In the genomic region with DNA sequence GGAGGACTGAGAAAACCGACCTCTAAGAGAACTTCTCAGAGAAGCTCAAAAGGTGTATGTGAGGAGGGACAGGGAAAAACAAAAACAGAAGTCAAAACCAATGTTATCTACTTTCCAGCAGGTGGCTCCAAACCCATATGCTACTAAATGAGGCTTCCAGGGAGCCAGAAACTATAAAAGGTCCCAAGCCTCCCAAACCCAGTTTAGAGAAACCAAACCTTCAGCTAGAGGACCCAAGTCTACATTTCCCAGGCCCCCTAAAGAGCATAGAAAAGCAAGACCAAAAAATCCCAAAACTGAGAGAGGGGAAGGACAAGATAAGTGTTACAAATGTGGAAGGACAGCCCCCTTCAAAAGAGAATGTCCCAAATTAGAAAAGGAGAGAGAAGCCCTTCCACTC, we compare ENCODE assay signal across 8 cellular contexts. TPM values are rescaled to one million over a fixed set of nuclear protein-coding genes. Genes with fewer than 3 reads are reported as not detected.
DNase-seq lines count a peak whose midpoint lies in the region; ATAC-seq and FAIRE-seq lines count a peak whose summit lies in the region.

No MANE protein-coding gene starts in this region.

- peak; percentile 49 for DNase-seq in GM03348 (ENCODE audit: low spot score)
- DNase-seq in LoVo (ENCODE audit: low spot score), result peak; percentile 39
- DNase-seq in activated CD8-positive, alpha-beta T cell treated with anti-CD3 and anti-CD28 coated beads, Interleukin-2, amount 10 ng/mL, durations not matched to agents 7 days and 5 days, result peak; percentile 22
- DNase-seq in left ventricle myocardium superior, result no peak
- no peak for DNase-seq in stimulated activated effector memory CD8-positive, alpha-beta T cell treated with anti-CD3 and anti-CD28 coated beads, Interleukin-12 subunit alpha, Interleukin-12 subunit beta, amount 100 ng/mL, for 72 hours (ENCODE audit: low spot score in 2 of 2)
- DNase-seq in NCI-H2029 treated with DMSO at 0.1 percent for 48 hours (lab: John Stamatoyannopoulos, UW), result no peak
- no peak for DNase-seq in HK-2 (ENCODE audit: unreplicated experiment)

- intact Hi-C loops in left ventricle myocardium superior (cut with micrococcal nuclease), result loop anchor here (2.0 kb wide), 1 partner anchor 32 kb away; no protein-coding TSS in a partner anchor

- no peak for ATAC-seq in activated CD8-positive, alpha-beta T cell treated with anti-CD3 and anti-CD28 coated beads, Interleukin-2, amount 10 ng/mL, durations not matched to agents 7 days and 5 days
- peak; percentile 60 for ATAC-seq in left ventricle myocardium superior
- no peak for ATAC-seq in stimulated activated effector memory CD8-positive, alpha-beta T cell treated with anti-CD3 and anti-CD28 coated beads, Interleukin-12 subunit alpha, Interleukin-12 subunit beta, amount 100 ng/mL, for 72 hours

- H3K4me3 Mint-ChIP-seq in activated CD8-positive, alpha-beta T cell treated with anti-CD3 and anti-CD28 coated beads, Interleukin-2, amount 10 ng/mL, durations not matched to agents 7 days and 5 days, result no peak overlapping the region
- no peak overlapping the region for H3K4me3 Mint-ChIP-seq in stimulated activated effector memory CD8-positive, alpha-beta T cell treated with anti-CD3 and anti-CD28 coated beads, Interleukin-12 subunit alpha, Interleukin-12 subunit beta, amount 100 ng/mL, for 72 hours

- CTCF ChIA-PET in activated CD8-positive, alpha-beta T cell treated with anti-CD3 and anti-CD28 coated beads, Interleukin-2, amount 10 ng/mL, durations not matched to agents 7 days and 5 days (lab: Charles Lee), result interaction anchor here (0.7 to 2.0 kb wide), 11 partner anchors 9 to 400 kb away, joined by 3 to 25 read pairs (median 4); partner anchors contain the start of genes DHX38 and TXNL4B

- no peaks in the 10 kb centered on the region for H3K9me3 Mint-ChIP-seq in activated CD8-positive, alpha-beta T cell treated with anti-CD3 and anti-CD28 coated beads, Interleukin-2, amount 10 ng/mL, durations not matched to agents 7 days and 5 days (ENCODE audit: insufficient read depth)
- H3K9me3 Mint-ChIP-seq in stimulated activated effector memory CD8-positive, alpha-beta T cell treated with anti-CD3 and anti-CD28 coated beads, Interleukin-12 subunit alpha, Interleukin-12 subunit beta, amount 100 ng/mL, for 72 hours, result no peaks in the 10 kb centered on the region

- H3K27ac Mint-ChIP-seq in activated CD8-positive, alpha-beta T cell treated with anti-CD3 and anti-CD28 coated beads, Interleukin-2, amount 10 ng/mL, durations not matched to agents 7 days and 5 days, result no peak overlapping the region
- H3K27ac Mint-ChIP-seq in stimulated activated effector memory CD8-positive, alpha-beta T cell treated with anti-CD3 and anti-CD28 coated beads, Interleukin-12 subunit alpha, Interleukin-12 subunit beta, amount 100 ng/mL, for 72 hours, result peak overlapping the region; percentile 13

- FAIRE-seq in A204.1 (lab: Jason Lieb, UNC), result peak; percentile 73

- POLR2A ChIA-PET in activated CD8-positive, alpha-beta T cell treated with anti-CD3 and anti-CD28 coated beads, Interleukin-2, amount 10 ng/mL, durations not matched to agents 7 days and 5 days (lab: Charles Lee), result interaction anchor here (2.1 kb wide), 1 partner anchor 27 kb away, joined by 6 read pairs; the partner anchor contains the start of genes DHX38 and TXNL4B

- no peaks in the 10 kb centered on the region for H3K36me3 Mint-ChIP-seq in activated CD8-positive, alpha-beta T cell treated with anti-CD3 and anti-CD28 coated beads, Interleukin-2, amount 10 ng/mL, durations not matched to agents 7 days and 5 days (ENCODE audit: low read depth)
- H3K36me3 Mint-ChIP-seq in stimulated activated effector memory CD8-positive, alpha-beta T cell treated with anti-CD3 and anti-CD28 coated beads, Interleukin-12 subunit alpha, Interleukin-12 subunit beta, amount 100 ng/mL, for 72 hours, result no peaks in the 10 kb centered on the region

- no peaks in the 10 kb centered on the region for H3K27me3 Mint-ChIP-seq in activated CD8-positive, alpha-beta T cell treated with anti-CD3 and anti-CD28 coated beads, Interleukin-2, amount 10 ng/mL, durations not matched to agents 7 days and 5 days (ENCODE audit: low read depth)

- no peaks in the 10 kb centered on the region for H3K4me1 Mint-ChIP-seq in activated CD8-positive, alpha-beta T cell treated with anti-CD3 and anti-CD28 coated beads, Interleukin-2, amount 10 ng/mL, durations not matched to agents 7 days and 5 days (ENCODE audit: low read depth)
- no peaks in the 10 kb centered on the region for H3K4me1 Mint-ChIP-seq in stimulated activated effector memory CD8-positive, alpha-beta T cell treated with anti-CD3 and anti-CD28 coated beads, Interleukin-12 subunit alpha, Interleukin-12 subunit beta, amount 100 ng/mL, for 72 hours

RNA-seq across cellular contexts. Expression of gene HPR, which starts 3.7 kb away (rescaled TPM):
- not detected for total RNA-seq in activated CD8-positive, alpha-beta T cell treated with anti-CD3 and anti-CD28 coated beads, Interleukin-2, amount 10 ng/mL, durations not matched to agents 7 days and 5 days
- 94.9 TPM for total RNA-seq in left ventricle myocardium superior

RNA-seq across cellular contexts. Expression of gene HP, which starts 12.4 kb away (rescaled TPM):
- total RNA-seq in activated CD8-positive, alpha-beta T cell treated with anti-CD3 and anti-CD28 coated beads, Interleukin-2, amount 10 ng/mL, durations not matched to agents 7 days and 5 days, result not detected
- 80.3 TPM for total RNA-seq in left ventricle myocardium superior

RNA-seq across cellular contexts. Expression of gene TXNL4B, which starts 26.7 kb away (rescaled TPM):
- 10 to 100 TPM; 14.9 to 16.7 TPM for total RNA-seq in activated CD8-positive, alpha-beta T cell treated with anti-CD3 and anti-CD28 coated beads, Interleukin-2, amount 10 ng/mL, durations not matched to agents 7 days and 5 days
- total RNA-seq in left ventricle myocardium superior, result 5.4 TPM

RNA-seq across cellular contexts. Expression of gene DHX38, which starts 26.9 kb away (rescaled TPM):
- total RNA-seq in activated CD8-positive, alpha-beta T cell treated with anti-CD3 and anti-CD28 coated beads, Interleukin-2, amount 10 ng/mL, durations not matched to agents 7 days and 5 days, result 10 to 100 TPM; 69.3 to 77.1 TPM
- total RNA-seq in left ventricle myocardium superior, result 43.1 TPM

RNA-seq across cellular contexts. Expression of gene DHODH, which starts 58.2 kb away (rescaled TPM):
- 10 to 100 TPM; 14.7 to 18.3 TPM for total RNA-seq in activated CD8-positive, alpha-beta T cell treated with anti-CD3 and anti-CD28 coated beads, Interleukin-2, amount 10 ng/mL, durations not matched to agents 7 days and 5 days
- total RNA-seq in left ventricle myocardium superior, result 6.1 TPM

Comparison
In these comparisons a context has a peak if more than half of its experiments do, and no peak if none do; other contexts are left out.
1. DNase-seq: peak in GM03348 (single experiment), LoVo (single experiment) and activated CD8-positive, alpha-beta T cell treated with anti-CD3 and anti-CD28 coated beads, Interleukin-2, amount 10 ng/mL, durations not matched to agents 7 days and 5 days (single experiment); none in left ventricle myocardium superior (single experiment), stimulated activated effector memory CD8-positive, alpha-beta T cell treated with anti-CD3 and anti-CD28 coated beads, Interleukin-12 subunit alpha, Interleukin-12 subunit beta, amount 100 ng/mL, for 72 hours (0 of 2), NCI-H2029 treated with DMSO at 0.1 percent for 48 hours (single experiment) and HK-2 (single experiment).
2. RNA of gene HPR, which starts 3.7 kb away (total RNA-seq): 94.9 TPM in left ventricle myocardium superior (single experiment); not detected in activated CD8-positive, alpha-beta T cell treated with anti-CD3 and anti-CD28 coated beads, Interleukin-2, amount 10 ng/mL, durations not matched to agents 7 days and 5 days; every median in the first group is over 10 times any median in the second.
3. RNA of gene HP, which starts 12.4 kb away (total RNA-seq): 80.3 TPM in left ventricle myocardium superior (single experiment); not detected in activated CD8-positive, alpha-beta T cell treated with anti-CD3 and anti-CD28 coated beads, Interleukin-2, amount 10 ng/mL, durations not matched to agents 7 days and 5 days; every median in the first group is over 10 times any median in the second.